ENCODE assay signal across 20 cellular contexts in genomic region chr14:22752422-22752821, GRCh38.
"Had no signal": no experiment of that assay in that cellular context is flagged by ENCODE, and none has a peak within 500 bp of the region (broad histone marks: within the 10 kb centered on the region; RNA-seq: fewer than 3 reads in every experiment).

No MANE protein-coding gene starts in this region.

- H3K27me3 ChIP-seq: heart right ventricle, neutrophil, pancreas had no signal

- H3K36me3 ChIP-seq: heart right ventricle, neutrophil, pancreas, tibial artery had no signal

- DNase-seq: activated CD4-positive, alpha-beta T cell treated with anti-CD3 and anti-CD28 coated beads for 1 hour; activated naive CD8-positive, alpha-beta T cell treated with anti-CD3 and anti-CD28 coated beads for 36 hours; activated T-cell treated with anti-CD3 and anti-CD28 coated beads, Interleukin-2, amount 50 U/mL, for 24 hours; amniotic stem cell; cerebellar nuclear complex; heart right ventricle; immature natural killer cell; left ventricle myocardium superior; pancreas; small intestine; stimulated activated CD4-positive, alpha-beta T cell treated with anti-CD3 and anti-CD28 coated beads, Interleukin-2, amount 100 ng/mL, for 24 hours; stimulated activated naive CD8-positive, alpha-beta T cell treated with anti-CD3 and anti-CD28 coated beads, Interleukin-15, amount 100 ng/mL, for 72 hours; T-cell; tibial artery had no signal

- H3K4me3 ChIP-seq: coronary artery, heart right ventricle, pancreas, tibial artery had no signal

- H3K27ac ChIP-seq: coronary artery, epithelial cell of prostate, heart right ventricle, neutrophil, pancreas, tibial artery had no signal

- H3K9me3 ChIP-seq: heart right ventricle, neutrophil, pancreas, tibial artery had no signal

- H3K27ac Mint-ChIP-seq: activated naive CD8-positive, alpha-beta T cell treated with anti-CD3 and anti-CD28 coated beads for 36 hours; activated T-cell treated with anti-CD3 and anti-CD28 coated beads, Interleukin-2, amount 50 U/mL, for 24 hours; activated T-helper 17 cell treated with anti-CD3 and anti-CD28 coated beads, Interleukin-2, amount 50 U/mL, for 72 hours; immature natural killer cell; nephron; stimulated activated effector memory CD8-positive, alpha-beta T cell treated with anti-CD3 and anti-CD28 coated beads, Interleukin-12 subunit alpha, Interleukin-12 subunit beta, amount 100 ng/mL, for 72 hours; stimulated activated naive CD8-positive, alpha-beta T cell treated with anti-CD3 and anti-CD28 coated beads, Interleukin-15, amount 100 ng/mL, for 72 hours; T-cell had no signal

- H3K4me3 Mint-ChIP-seq: activated naive CD8-positive, alpha-beta T cell treated with anti-CD3 and anti-CD28 coated beads for 36 hours; activated T-cell treated with anti-CD3 and anti-CD28 coated beads, Interleukin-2, amount 50 U/mL, for 24 hours; activated T-helper 17 cell treated with anti-CD3 and anti-CD28 coated beads, Interleukin-2, amount 50 U/mL, for 72 hours; immature natural killer cell; nephron; stimulated activated effector memory CD8-positive, alpha-beta T cell treated with anti-CD3 and anti-CD28 coated beads, Interleukin-12 subunit alpha, Interleukin-12 subunit beta, amount 100 ng/mL, for 72 hours; stimulated activated naive CD8-positive, alpha-beta T cell treated with anti-CD3 and anti-CD28 coated beads, Interleukin-15, amount 100 ng/mL, for 72 hours; T-cell had no signal

- H3K9me3 Mint-ChIP-seq: activated naive CD8-positive, alpha-beta T cell treated with anti-CD3 and anti-CD28 coated beads for 36 hours; activated T-cell treated with anti-CD3 and anti-CD28 coated beads, Interleukin-2, amount 50 U/mL, for 24 hours; activated T-helper 17 cell treated with anti-CD3 and anti-CD28 coated beads, Interleukin-2, amount 50 U/mL, for 72 hours; nephron; stimulated activated effector memory CD8-positive, alpha-beta T cell treated with anti-CD3 and anti-CD28 coated beads, Interleukin-12 subunit alpha, Interleukin-12 subunit beta, amount 100 ng/mL, for 72 hours; stimulated activated naive CD8-positive, alpha-beta T cell treated with anti-CD3 and anti-CD28 coated beads, Interleukin-15, amount 100 ng/mL, for 72 hours; T-cell had no signal

- H3K4me1 ChIP-seq: pancreas, tibial artery had no signal

- H3K36me3 Mint-ChIP-seq: activated naive CD8-positive, alpha-beta T cell treated with anti-CD3 and anti-CD28 coated beads for 36 hours; stimulated activated effector memory CD8-positive, alpha-beta T cell treated with anti-CD3 and anti-CD28 coated beads, Interleukin-12 subunit alpha, Interleukin-12 subunit beta, amount 100 ng/mL, for 72 hours; T-cell had no signal

- H3K4me1 Mint-ChIP-seq: activated T-helper 17 cell treated with anti-CD3 and anti-CD28 coated beads, Interleukin-2, amount 50 U/mL, for 72 hours; immature natural killer cell; nephron; stimulated activated naive CD8-positive, alpha-beta T cell treated with anti-CD3 and anti-CD28 coated beads, Interleukin-15, amount 100 ng/mL, for 72 hours had no signal
